Comparison of ENCODE assay signal across 9 cellular contexts in genomic region chr17:76370261-76370993, GRCh38. TPM values are rescaled to one million over a fixed set of nuclear protein-coding genes. Genes with fewer than 3 reads are reported as not detected.
A peak's percentile ranks its signal among the peaks of the same experiment; 100 is the strongest.
DNase-seq lines count a peak whose midpoint lies in the region; ATAC-seq and TF ChIP-seq lines count a peak whose summit lies in the region.
"Had no signal": no experiment of that assay in that cellular context is flagged by ENCODE, and none has a peak within 500 bp of the region (broad histone marks: within the 10 kb centered on the region; RNA-seq: fewer than 3 reads in every experiment).

No MANE protein-coding gene starts in this region.

- H3K9me1 ChIP-seq in IMR-90 (ENCODE audit: insufficient read depth, low read length): peaks cover 20% of the 10 kb centered on the region

- ATAC-seq in IMR-90 (ENCODE audit: low read depth): peak; percentile 72
- no peak for ATAC-seq in GM19452 (IDR thresholded peaks at IDR 0.05; ENCODE audit: unreplicated experiment)
- no peak for ATAC-seq in GM21381 (IDR thresholded peaks at IDR 0.05; ENCODE audit: unreplicated experiment)
- ATAC-seq: T-helper 17 cell had no signal

- dilution Hi-C loops in IMR-90 (cut with HindIII; ENCODE audit: low sequenced_read_pairs, unreplicated experiment): no loop called here

- peak overlapping the region; percentile 89 for H2BK120ac ChIP-seq in IMR-90 (ENCODE audit: low read depth, low read length)

- peak; percentile 60 for TF ChIP-seq CTCF in IMR-90 (conservative IDR thresholded peaks at IDR 0.05; ENCODE audit: low read depth, low read length)
- TF ChIP-seq CTCF in MCF 10A (IDR thresholded peaks at IDR 0.05; ENCODE audit: unreplicated experiment): peak; percentile 79
- TF ChIP-seq CTCF in liver (IDR thresholded peaks at IDR 0.05; ENCODE audit: low read depth, low read length, missing input control): peak; percentile 18

- H3K4me1 ChIP-seq in IMR-90 (ENCODE audit: control insufficient read depth, insufficient read depth, low read length) (peaks cover 25% of the 10 kb centered on the region), liver (ENCODE audit: control insufficient read depth in 4 of 4, insufficient read depth in 4 of 4, low read length in 3 of 4) (no peaks in the 10 kb centered on the region)
- no peaks in the 10 kb centered on the region for H3K4me1 ChIP-seq in CD8-positive, alpha-beta memory T cell (ENCODE audit: insufficient read depth, low read length)

- peak overlapping the region; percentile 55; the same call in 1 of the 2 replicates for H3K23ac ChIP-seq in IMR-90 (ENCODE audit: low read depth, low read length)

- TF ChIP-seq POLR2A in IMR-90 (IDR thresholded peaks at IDR 0.05; ENCODE audit: low read depth, low read length): no peak; the same call in none of the 2 replicates

- H3K9me3 ChIP-seq in IMR-90 (ENCODE audit: control insufficient read depth, insufficient read depth, low read length) (no peaks in the 10 kb centered on the region), liver (ENCODE audit: control insufficient read depth in 4 of 4, low read length in 3 of 4) (no peaks in the 10 kb centered on the region)
- no peaks in the 10 kb centered on the region for H3K9me3 ChIP-seq in CD8-positive, alpha-beta memory T cell (ENCODE audit: low read length)

- TF ChIP-seq RAD21 in IMR-90 (IDR thresholded peaks at IDR 0.05; ENCODE audit: low read length) (peak; percentile 53), liver (IDR thresholded peaks at IDR 0.05) (peak in 1 of 2 donors; percentile 51)

- H3K27ac Mint-ChIP-seq in MCF 10A (ENCODE audit: low read depth, unreplicated experiment): no peak overlapping the region
- no peak overlapping the region for H3K27ac Mint-ChIP-seq in CD8-positive, alpha-beta memory T cell
- H3K27ac Mint-ChIP-seq: T-helper 17 cell had no signal

- no peak overlapping the region; the same call in 1 of the 2 replicates for H3K4me2 ChIP-seq in IMR-90 (ENCODE audit: low read depth, low read length)

- H3K36me3 ChIP-seq in IMR-90 (ENCODE audit: control insufficient read depth, insufficient read depth, low read length) (no peaks in the 10 kb centered on the region), liver (ENCODE audit: control insufficient read depth in 4 of 4, insufficient read depth in 3 of 4, low read depth in 1 of 4, low read length in 3 of 4) (no peaks in the 10 kb centered on the region)
- no peaks in the 10 kb centered on the region for H3K36me3 ChIP-seq in CD8-positive, alpha-beta memory T cell (ENCODE audit: insufficient read depth, low read length)

- WGBS in IMR-90 (ENCODE audit: extremely low coverage in 2 of 2, insufficient read length in 1 of 2), 2 experiments: 20% methylated on average over 1 of the region's 11 CpGs; no CpG with 5 or more reads in 1 of the 2 experiments
- 61% methylated on average over 11 of the region's 11 CpGs for WGBS in liver

- H3K14ac ChIP-seq in IMR-90 (replicated peaks; ENCODE audit: low read depth, low read length): peak overlapping the region; percentile 90

- peak overlapping the region; percentile 30 to 94 for H4K8ac ChIP-seq in IMR-90 (ENCODE audit: low read depth in 2 of 2, low read length in 2 of 2)

- DNase-seq in A172 (ENCODE audit: low spot score) (peak; percentile 96), IMR-90 (peak; percentile 98), MCF 10A (ENCODE audit: unreplicated experiment) (peak; percentile 84)
- no peak for DNase-seq in CD8-positive, alpha-beta memory T cell
- DNase-seq in activated T-cell treated with anti-CD3 and anti-CD28 coated beads, Interleukin-2, amount 50 U/mL, for 1 hour: no peak
- DNase-seq: T-helper 17 cell had no signal

- POLR2A ChIA-PET in IMR-90 (lab: Charles Lee; ENCODE audit: unreplicated experiment) (interaction anchor here (0.5 kb wide), 2 partner anchors 12 to 26 kb away, joined by 3 read pairs; no protein-coding TSS in a partner anchor), MCF 10A (lab: Yijun Ruan, JAX) (interaction anchor here (0.6 to 2.2 kb wide), 6 partner anchors 14 to 520 kb away, joined by 3 to 8 read pairs (median 4); partner anchors contain the start of genes PRPSAP1 and SPHK1)
- POLR2A ChIA-PET in CD8-positive, alpha-beta memory T cell (lab: Charles Lee): no interaction called here

- intact Hi-C loops in IMR-90 (cut with micrococcal nuclease) (loop anchor here (2.0 kb wide), 1 partner anchor 14 kb away; the partner anchor contains the start of gene SPHK1), MCF 10A (cut with micrococcal nuclease) (loop anchor here (1.0 kb wide), 1 partner anchor 15 kb away; no protein-coding TSS in a partner anchor)

- H3K4ac ChIP-seq in IMR-90 (ENCODE audit: low read depth, low read length): peak overlapping the region; percentile 90

- H3K79me1 ChIP-seq in IMR-90 (ENCODE audit: low read depth in 1 of 2, low read length in 2 of 2): peaks cover 0 to 29% of the 10 kb centered on the region in 2 experiments; a peak in 2 of 4 replicates

- H3K4me3 Mint-ChIP-seq in MCF 10A (ENCODE audit: unreplicated experiment): no peak overlapping the region
- no peak overlapping the region for H3K4me3 Mint-ChIP-seq in CD8-positive, alpha-beta memory T cell
- H3K4me3 Mint-ChIP-seq: T-helper 17 cell had no signal

- H3K27me3 Mint-ChIP-seq in MCF 10A (ENCODE audit: insufficient read depth, unreplicated experiment): no peaks in the 10 kb centered on the region
- no peaks in the 10 kb centered on the region for H3K27me3 Mint-ChIP-seq in CD8-positive, alpha-beta memory T cell

- no peak overlapping the region for H3K4me3 ChIP-seq in IMR-90 (ENCODE audit: insufficient read depth, low read depth, low read length)
- H3K4me3 ChIP-seq in liver (ENCODE audit: low read depth in 1 of 3, low read length in 3 of 3): no peak overlapping the region
- H3K4me3 ChIP-seq in CD8-positive, alpha-beta memory T cell (ENCODE audit: low read length): no peak overlapping the region

- peak overlapping the region; percentile 40 for H3K18ac ChIP-seq in IMR-90 (ENCODE audit: low read depth, low read length)

- CTCF ChIA-PET in IMR-90 (lab: Yijun Ruan, JAX): interaction anchor here (0.6 to 1.7 kb wide), 17 partner anchors 11 to 583 kb away, joined by 3 to 12 read pairs (median 3); partner anchors contain the start of genes PRPSAP1 and SPHK1
- CTCF ChIA-PET in MCF 10A (lab: Yijun Ruan, JAX): interaction anchor here (0.6 to 2.5 kb wide), 23 partner anchors 9 to 1366 kb away, joined by 3 to 15 read pairs (median 4); partner anchors contain the start of gene SPHK1
- CTCF ChIA-PET in CD8-positive, alpha-beta memory T cell (lab: Charles Lee): interaction anchor here (0.7 to 1.5 kb wide), 4 partner anchors 15 to 318 kb away, joined by 3 to 10 read pairs (median 4); partner anchors contain the start of gene SPHK1

- peak overlapping the region; percentile 78 for H2BK5ac ChIP-seq in IMR-90 (ENCODE audit: low read depth, low read length, poor library complexity, severe bottlenecking)

- H4K5ac ChIP-seq in IMR-90 (ENCODE audit: low read depth, low read length): peak overlapping the region; percentile 71; the same call in 1 of the 2 replicates

- peak overlapping the region; percentile 77 for H4K91ac ChIP-seq in IMR-90 (ENCODE audit: insufficient read depth, low read depth, low read length)

- no peak overlapping the region for H3K9ac ChIP-seq in IMR-90 (ENCODE audit: low read depth, low read length)
- H3K9ac ChIP-seq in liver (ENCODE audit: low read depth in 1 of 2, low read length in 2 of 2): no peak overlapping the region

- H4K20me1 ChIP-seq in IMR-90 (ENCODE audit: insufficient read depth, low read length): peaks cover 3% of the 10 kb centered on the region; the same call in 1 of the 2 replicates

- H2BK20ac ChIP-seq in IMR-90 (ENCODE audit: low read depth, low read length): peak overlapping the region; percentile 89

- peak overlapping the region; percentile 72; the same call in 1 of the 2 replicates for H3K27ac ChIP-seq in IMR-90 (ENCODE audit: insufficient read depth, low read length)
- peak overlapping the region in 1 of 2 donors; percentile 42 for H3K27ac ChIP-seq in liver (ENCODE audit: low read depth in 1 of 2, low read length in 2 of 2)
- H3K27ac ChIP-seq in CD8-positive, alpha-beta memory T cell (ENCODE audit: low read depth, low read length): no peak overlapping the region

- 0 out of 2 replicates have a peak overlapping the region, but pooled peaks have one; percentile 5 for H3K56ac ChIP-seq in IMR-90 (ENCODE audit: extremely low read depth, insufficient read depth, low read length)

- peak overlapping the region; percentile 75 for H2BK15ac ChIP-seq in IMR-90 (ENCODE audit: low read depth, low read length)

- in situ Hi-C loops in IMR-90 (cut with MboI; ENCODE audit: low sequenced_read_pairs): no loop called here

- peak overlapping the region; percentile 92 for H2AK9ac ChIP-seq in IMR-90 (replicated peaks; ENCODE audit: low read depth, low read length, poor library complexity)

- H3K27me3 ChIP-seq in IMR-90 (ENCODE audit: control insufficient read depth, insufficient read depth, low read length) (no peaks in the 10 kb centered on the region), liver (ENCODE audit: control insufficient read depth in 4 of 4, insufficient read depth in 4 of 4, low read length in 3 of 4) (no peaks in the 10 kb centered on the region)
- H3K27me3 ChIP-seq in CD8-positive, alpha-beta memory T cell (ENCODE audit: insufficient read depth, low read length, poor library complexity, severe bottlenecking): no peaks in the 10 kb centered on the region

- peak overlapping the region; percentile 58 for H2AFZ ChIP-seq in IMR-90 (replicated peaks; ENCODE audit: low read length, poor library complexity)

- peak overlapping the region; percentile 83 for H2AK5ac ChIP-seq in IMR-90 (ENCODE audit: low read depth, low read length)

- peaks cover 15% of the 10 kb centered on the region for H3K4me1 Mint-ChIP-seq in MCF 10A (ENCODE audit: insufficient read depth, unreplicated experiment)
- no peaks in the 10 kb centered on the region for H3K4me1 Mint-ChIP-seq in CD8-positive, alpha-beta memory T cell

- no peaks in the 10 kb centered on the region for H3K36me3 Mint-ChIP-seq in MCF 10A (ENCODE audit: insufficient read depth, unreplicated experiment)
- H3K36me3 Mint-ChIP-seq in CD8-positive, alpha-beta memory T cell: no peaks in the 10 kb centered on the region

- BruUV-seq in IMR-90 (replicated peaks; lab: Mats Ljungman, UMichigan) (no TSS peak), MCF 10A (replicated peaks; lab: Mats Ljungman, UMichigan) (no TSS peak)

- no peaks in the 10 kb centered on the region for H3K9me3 Mint-ChIP-seq in MCF 10A (ENCODE audit: unreplicated experiment)
- no peaks in the 10 kb centered on the region for H3K9me3 Mint-ChIP-seq in CD8-positive, alpha-beta memory T cell

RNA-seq across cellular contexts. Expression of gene SPHK1, which starts 14.0 kb away (rescaled TPM):
- 31.6 and 38.1 TPM in 2 replicates for total RNA-seq in A172 (2014; rRNA removed; shearing (Covaris generic))
- 44.4 and 45.8 TPM in 2 replicates for total RNA-seq in IMR-90 (2012; rRNA removed)
- 82.7 and 94.2 TPM in 2 replicates for polyA plus RNA-seq in IMR-90 (2012; rRNA removed)
- polyA plus RNA-seq in IMR-90 (2012; cell fraction: cytosol; rRNA removed): 89.5 and 99.7 TPM in 2 replicates
- polyA plus RNA-seq in IMR-90 (2012; cell fraction: nucleus; rRNA removed; ENCODE audit: low replicate concordance): 571 and 890 TPM in 2 replicates
- 7.1 and 12.6 TPM in 2 replicates for total RNA-seq in MCF 10A (2022)
- total RNA-seq in liver: 10 to 100 TPM in 1 of 2 donors, under 1 TPM in 1; 0.92 to 11.4 TPM
- polyA plus RNA-seq in liver: 1 to 10 TPM in 1 of 2 donors, under 1 TPM in 1; 0.89 to 1.3 TPM
- 10 to 100 TPM; 17.2 to 18.7 TPM for total RNA-seq in CD8-positive, alpha-beta memory T cell
- polyA plus RNA-seq in CD8-positive, alpha-beta memory T cell: 0.76 TPM

RNA-seq across cellular contexts. Expression of gene PRPSAP1, which starts 16.7 kb away (rescaled TPM):
- 33.8 and 49.7 TPM in 2 replicates for total RNA-seq in A172 (2014; rRNA removed; shearing (Covaris generic))
- 29.2 and 34.4 TPM in 2 replicates for total RNA-seq in IMR-90 (2012; rRNA removed)
- polyA plus RNA-seq in IMR-90 (2012; rRNA removed): 38.6 and 48.6 TPM in 2 replicates
- 29.6 and 34.4 TPM in 2 replicates for polyA plus RNA-seq in IMR-90 (2012; cell fraction: cytosol; rRNA removed)
- polyA plus RNA-seq in IMR-90 (2012; cell fraction: nucleus; rRNA removed; ENCODE audit: low replicate concordance): 40.4 and 135 TPM in 2 replicates
- 25.9 and 42.3 TPM in 2 replicates for total RNA-seq in MCF 10A (2022)
- 10 to 100 TPM; 21.4 to 78.1 TPM for total RNA-seq in liver
- 10 to 100 TPM; 33.9 to 71.3 TPM for polyA plus RNA-seq in liver
- 10 to 100 TPM; 46.9 to 48.3 TPM for total RNA-seq in CD8-positive, alpha-beta memory T cell
- 63.3 TPM for polyA plus RNA-seq in CD8-positive, alpha-beta memory T cell

Comparison
In these comparisons a context has a peak if more than half of its experiments do, and no peak if none do; other contexts are left out.
1. DNase-seq: peak in A172 (single experiment), IMR-90 (single experiment) and MCF 10A (single experiment); none in CD8-positive, alpha-beta memory T cell (0 of 5) and activated T-cell treated with anti-CD3 and anti-CD28 coated beads, Interleukin-2, amount 50 U/mL, for 1 hour (single experiment).
2. CTCF ChIP-seq: peak in every context shown above with its lines; median percentile 79 in MCF 10A; 60 in IMR-90; 18 in liver.